Comparison of ENCODE assay signal across 8 cellular contexts in the genomic region with DNA sequence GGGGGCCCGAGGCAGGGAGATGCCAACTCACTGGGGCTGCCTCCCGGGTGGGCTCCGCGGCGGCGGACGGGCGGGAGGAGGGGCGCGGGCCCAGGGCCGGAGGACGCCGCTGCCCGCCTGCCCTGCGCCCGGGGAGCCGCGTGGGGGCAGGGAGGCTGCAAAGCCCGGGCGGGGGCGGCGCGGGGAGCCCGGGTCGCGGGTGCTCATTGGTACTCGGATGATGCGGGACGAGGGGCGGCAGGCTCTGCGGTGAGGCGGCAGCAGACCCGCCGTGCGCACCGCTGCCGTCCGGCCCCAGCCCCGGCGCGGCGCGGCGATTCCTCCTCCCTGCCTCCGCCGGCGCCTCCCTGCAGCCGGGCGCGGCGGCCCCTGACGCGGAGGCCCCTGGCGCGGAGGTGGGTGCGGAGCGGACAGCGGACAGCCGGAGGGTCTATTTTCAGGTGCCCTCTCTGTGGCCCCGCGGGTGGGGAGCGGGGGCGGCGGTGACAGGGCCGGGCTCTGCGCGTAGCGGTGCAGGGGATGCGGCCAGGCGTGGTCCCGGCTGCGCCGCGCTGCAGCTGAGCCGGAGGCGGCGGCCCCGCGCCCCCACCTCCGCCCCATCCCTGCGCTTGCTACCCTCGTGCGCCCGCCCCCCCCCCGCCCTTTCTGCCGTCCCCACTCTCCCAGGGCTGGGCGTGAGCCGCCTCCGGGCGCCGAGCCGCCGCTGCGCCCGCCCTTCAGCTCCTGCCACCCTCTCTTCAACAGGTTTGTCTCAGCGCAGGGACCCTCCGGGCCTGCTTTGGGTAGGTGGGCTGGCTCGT. TPM values are rescaled to one million over a fixed set of nuclear protein-coding genes. Genes with fewer than 3 reads are reported as not detected.
A peak's percentile ranks its signal among the peaks of the same experiment; 100 is the strongest.
DNase-seq lines count a peak whose midpoint lies in the region; ATAC-seq, FAIRE-seq and TF ChIP-seq lines count a peak whose summit lies in the region.

No MANE protein-coding gene starts in this region.

- RAD21 ChIA-PET in GM12878 (lab: Charles Lee; ENCODE audit: unreplicated experiment): interaction anchor here (0.6 kb wide), 1 partner anchor 11 kb away, joined by 3 read pairs; no protein-coding TSS in a partner anchor

- H3K36me3 ChIP-seq in NT2/D1 (ENCODE audit: insufficient read depth, insufficient read length, low read length) (no peaks in the 10 kb centered on the region), GM12878 (ENCODE audit: control insufficient read depth in 2 of 2, insufficient read depth in 2 of 2, low read length in 1 of 2) (no peaks in the 10 kb centered on the region), gastrocnemius medialis (no peaks in the 10 kb centered on the region)

- SMC1A ChIA-PET in GM12878 (lab: Charles Lee; ENCODE audit: uncharacterized antibody, unreplicated experiment): no interaction called here

- TF ChIP-seq POLR2A in GM12878 (IDR thresholded peaks at IDR 0.05; ENCODE audit: low read depth, low read length): no peak
- TF ChIP-seq POLR2A in gastrocnemius medialis (IDR thresholded peaks at IDR 0.05): peak in 1 of 2 donors; percentile 2

- TF ChIP-seq RAD21 in GM12878 (IDR thresholded peaks at IDR 0.05; ENCODE audit: insufficient read depth, low read depth, low read length): no peak

- intact Hi-C loops in GM12878 (cut with micrococcal nuclease; ENCODE audit: unreplicated experiment): no loop called here
- intact Hi-C loops in gastrocnemius medialis (cut with DNase I; ENCODE audit: low total_unique reads): loop anchor here (1.0 to 10.0 kb wide), 4 partner anchors 56 to 489 kb away; partner anchors contain the start of gene ACYP2

- H3K9ac ChIP-seq in NT2/D1 (ENCODE audit: insufficient read length, low read depth): peak overlapping the region; percentile 61
- H3K9ac ChIP-seq in GM12878 (ENCODE audit: control insufficient read depth, insufficient read depth, low read length): no peak overlapping the region

- POLR2A ChIA-PET in GM12878 (lab: Charles Lee): interaction anchor here (0.6 kb wide), 1 partner anchor 68 kb away, joined by 3 read pairs; no protein-coding TSS in a partner anchor

- no peak for TF ChIP-seq EP300 in GM12878 (IDR thresholded peaks at IDR 0.05; ENCODE audit: borderline replicate concordance in 1 of 2, control insufficient read depth in 1 of 2, low read depth in 2 of 2, low read length in 2 of 2)

- ATAC-seq in HG02759 (IDR thresholded peaks at IDR 0.05; ENCODE audit: unreplicated experiment) (peak; percentile 43), GM12878 (peak; percentile 55), gastrocnemius medialis (peak; percentile 40 to 52)

- H3K4me1 ChIP-seq in NT2/D1 (ENCODE audit: insufficient read depth, insufficient read length): no peaks in the 10 kb centered on the region
- no peaks in the 10 kb centered on the region; the same call in 1 of the 2 replicates for H3K4me1 ChIP-seq in GM12878 (ENCODE audit: control insufficient read depth, insufficient read depth, low read length)
- H3K4me1 ChIP-seq in gastrocnemius medialis: peaks cover 37 to 45% of the 10 kb centered on the region in 2 donors

- no peak for FAIRE-seq in GM12878 (lab: Jason Lieb, UNC)

- H2AFZ ChIP-seq in GM12878 (ENCODE audit: control insufficient read depth, low read depth, low read length): no peak overlapping the region

- no peaks in the 10 kb centered on the region for H4K20me1 ChIP-seq in GM12878 (ENCODE audit: control insufficient read depth, insufficient read depth)

- H3K27me3 ChIP-seq in NT2/D1 (ENCODE audit: insufficient read depth, insufficient read length): peaks cover 14% of the 10 kb centered on the region
- H3K27me3 ChIP-seq in GM12878 (replicated peaks in 1 of 2; ENCODE audit: control insufficient read depth in 2 of 2, insufficient read depth in 2 of 2, low read length in 1 of 2): peaks cover 11 to 12% of the 10 kb centered on the region in 2 experiments; a peak in 3 of 4 replicates
- H3K27me3 ChIP-seq in gastrocnemius medialis: no peaks in the 10 kb centered on the region

- DNase-seq in NCI-H1092 treated with DMSO at 0.1 percent for 48 hours (lab: John Stamatoyannopoulos, UW): peak; percentile 43
- DNase-seq in NCI-H1092 (lab: John Stamatoyannopoulos, UW): no peak
- no peak for DNase-seq in NT2/D1 (ENCODE audit: low read depth, low spot score)
- DNase-seq in GM12878 (ENCODE audit: low read depth, low spot score): no peak
- no peak for DNase-seq in gastrocnemius medialis
- DNase-seq in SIG-M5 (lab: John Stamatoyannopoulos, UW): no peak

- H3K4me2 ChIP-seq in GM12878 (ENCODE audit: control insufficient read depth, insufficient read depth): peak overlapping the region; percentile 67

- BruUV-seq in GM12878 (replicated peaks; lab: Mats Ljungman, UMichigan): no TSS peak

- WGBS in GM12878 (ENCODE audit: insufficient coverage, insufficient replicate concordance, low lambda C conversion rate, missing lambda C conversion rate): 2% methylated on average over 55 of the region's 98 CpGs

- H3K9me3 ChIP-seq in NT2/D1 (ENCODE audit: insufficient read depth, low read length) (no peaks in the 10 kb centered on the region), GM12878 (replicated peaks; ENCODE audit: control insufficient read depth, insufficient read depth, low read length) (no peaks in the 10 kb centered on the region), gastrocnemius medialis (no peaks in the 10 kb centered on the region)

- in situ Hi-C loops in GM12878 (cut with MboI): no loop called here
- in situ Hi-C loops in gastrocnemius medialis (cut with MboI; ENCODE audit: low sequenced_read_pairs in 4 of 4): no loop called here

- H3K4me3 ChIP-seq in NT2/D1 (ENCODE audit: insufficient read length, low read depth) (peak overlapping the region; percentile 49), GM12878 (peak overlapping the region; percentile 55), iPS-11a (ENCODE audit: low read depth, low read length) (peak overlapping the region; percentile 58), gastrocnemius medialis (peak overlapping the region; percentile 68 to 86 (median 81))

- TF ChIP-seq CTCF in GM12878 (IDR thresholded peaks at IDR 0.05 in 2 of 3, conservative IDR thresholded peaks at IDR 0.05 in 1 of 3; ENCODE audit: control insufficient read depth in 2 of 3, extremely low read depth in 1 of 3, insufficient read depth in 1 of 3, low read depth in 3 of 3, low read length in 3 of 3): no peak
- no peak for TF ChIP-seq CTCF in gastrocnemius medialis (IDR thresholded peaks at IDR 0.05 in 4 of 5, conservative IDR thresholded peaks at IDR 0.05 in 1 of 5)

- no peaks in the 10 kb centered on the region for H3K79me2 ChIP-seq in GM12878 (ENCODE audit: control insufficient read depth, insufficient read depth, low read length)

- CTCF ChIA-PET in GM12878 (lab: Yijun Ruan, JAX): no interaction called here

- no peak overlapping the region for H3K27ac ChIP-seq in GM12878 (ENCODE audit: control insufficient read depth, insufficient read depth)
- H3K27ac ChIP-seq in gastrocnemius medialis: peak overlapping the region; percentile 89 to 94 (median 91)

TF ChIP-seq in GM12878, 131 proteins besides CTCF, POLR2A, EP300 and RAD21 (continues in another document):
- TF ChIP-seq ZBTB4 (CRISPR knock-in tag; IDR thresholded peaks at IDR 0.05) (no peak), POLR2AphosphoS2 (IDR thresholded peaks at IDR 0.05; ENCODE audit: low read depth, low read length) (no peak)

RNA-seq across cellular contexts. Expression of gene SPTBN1, which starts 0.6 kb away (rescaled TPM):
- 354 and 378 TPM in 2 replicates for total RNA-seq in GM12878 (2013; cell fraction: nucleolus; rRNA removed)
- total RNA-seq in GM12878 (2014; rRNA removed) (98.3 and 104 TPM in 2 replicates), GM12878 (2014; rRNA removed; fragmentation: Illumina TruSeq; extraction: Trizol) (84.1 and 86.7 TPM in 2 replicates), GM12878 (2021) (146 and 154 TPM in 2 replicates), gastrocnemius medialis (100 to 1,000 TPM; 107 to 191 (median 119) TPM)
- 49.4 TPM for polyA plus RNA-seq in GM12878 (2011; ENCODE audit: low read depth)
- polyA plus RNA-seq in GM12878 (2011; rRNA removed) (49.0 and 62.0 TPM in 2 replicates), GM12878 (2014; fragmentation: Illumina TruSeq; extraction: Trizol) (75.1 and 78.3 TPM in 2 replicates), GM12878 (2014; fragmentation: Nextera tagmentation; extraction: Ambion mirVana) (10 to 100 TPM; 20.6 to 38.0 TPM), GM12878 (2014; rRNA removed) (58.1 and 58.6 TPM in 2 replicates), GM12878 (2016; fragmentation: Nextera tagmentation; extraction: Ambion mirVana) (10 to 100 TPM; 78.3 to 79.6 TPM)
- polyA plus RNA-seq in GM12878 (2011; cell fraction: cytosol; rRNA removed): 32.7 and 41.1 TPM in 2 replicates
- polyA plus RNA-seq in GM12878 (2011; cell fraction: nucleus; rRNA removed): 180 and 448 TPM in 2 replicates
- 70.1 and 83.6 TPM in 2 replicates for polyA plus RNA-seq in GM12878 (2012)
- polyA minus RNA-seq in GM12878 (2011; rRNA and poly(A)+ RNA removed): 102 and 125 TPM in 2 replicates
- 44.4 and 54.2 TPM in 2 replicates for polyA minus RNA-seq in GM12878 (2011; cell fraction: cytosol; rRNA and poly(A)+ RNA removed)
- 112 and 202 TPM in 2 replicates for polyA minus RNA-seq in GM12878 (2011; cell fraction: nucleus; rRNA and poly(A)+ RNA removed)
